Comparison of ENCODE assay signal across 1 cellular context in the genomic region with DNA sequence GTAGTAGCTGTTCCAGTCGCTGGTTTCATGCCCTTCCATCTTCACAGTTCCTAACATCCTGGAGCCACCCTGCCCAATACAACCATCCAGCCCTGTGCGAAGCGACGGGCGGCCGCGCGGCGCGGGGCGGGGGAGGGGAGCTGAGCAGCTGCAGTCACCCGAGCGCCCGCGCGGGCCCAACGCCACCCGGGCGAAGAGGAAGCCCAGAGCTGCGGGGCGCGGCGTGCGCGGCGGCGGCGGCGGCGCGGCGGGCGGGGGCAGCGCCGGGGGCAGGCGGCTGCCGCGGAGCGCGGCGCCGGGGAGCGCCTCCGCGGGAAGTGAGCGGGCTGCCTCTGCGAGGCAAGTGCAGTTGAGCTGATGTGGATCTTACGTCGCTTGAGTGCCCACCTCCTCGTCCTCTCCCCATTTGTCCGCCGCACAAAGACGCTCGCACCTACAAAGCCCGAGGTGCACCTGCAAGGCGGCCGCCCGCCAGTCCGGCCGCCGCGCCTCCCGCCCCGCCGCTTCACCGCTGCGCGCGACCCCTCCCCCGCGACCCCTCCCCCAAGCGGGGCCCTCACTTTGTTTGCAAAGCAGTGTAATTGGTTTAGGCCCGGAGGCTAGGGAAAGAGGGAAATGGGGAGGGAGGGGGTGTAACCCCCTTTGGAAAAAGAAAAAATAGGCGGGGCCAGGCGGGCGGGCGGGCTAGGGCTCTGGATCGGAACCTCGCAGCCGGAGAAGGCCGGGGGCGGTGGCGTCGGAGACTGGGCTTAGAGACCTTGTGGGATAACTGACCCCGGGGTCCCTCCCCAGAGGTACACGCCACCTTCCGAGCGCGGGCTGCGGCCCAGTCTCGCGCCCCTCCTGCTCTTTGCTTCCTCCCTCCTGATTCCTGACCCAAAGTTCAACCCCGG.
A peak's percentile ranks its signal among the peaks of the same experiment; 100 is the strongest.
TF ChIP-seq lines count a peak whose summit lies in the region.

A gene (minus strand): TSS at position 334 of the 893 bp plus-strand sequence. CDS start 277 bp downstream, at position 57.
A gene with protein sequence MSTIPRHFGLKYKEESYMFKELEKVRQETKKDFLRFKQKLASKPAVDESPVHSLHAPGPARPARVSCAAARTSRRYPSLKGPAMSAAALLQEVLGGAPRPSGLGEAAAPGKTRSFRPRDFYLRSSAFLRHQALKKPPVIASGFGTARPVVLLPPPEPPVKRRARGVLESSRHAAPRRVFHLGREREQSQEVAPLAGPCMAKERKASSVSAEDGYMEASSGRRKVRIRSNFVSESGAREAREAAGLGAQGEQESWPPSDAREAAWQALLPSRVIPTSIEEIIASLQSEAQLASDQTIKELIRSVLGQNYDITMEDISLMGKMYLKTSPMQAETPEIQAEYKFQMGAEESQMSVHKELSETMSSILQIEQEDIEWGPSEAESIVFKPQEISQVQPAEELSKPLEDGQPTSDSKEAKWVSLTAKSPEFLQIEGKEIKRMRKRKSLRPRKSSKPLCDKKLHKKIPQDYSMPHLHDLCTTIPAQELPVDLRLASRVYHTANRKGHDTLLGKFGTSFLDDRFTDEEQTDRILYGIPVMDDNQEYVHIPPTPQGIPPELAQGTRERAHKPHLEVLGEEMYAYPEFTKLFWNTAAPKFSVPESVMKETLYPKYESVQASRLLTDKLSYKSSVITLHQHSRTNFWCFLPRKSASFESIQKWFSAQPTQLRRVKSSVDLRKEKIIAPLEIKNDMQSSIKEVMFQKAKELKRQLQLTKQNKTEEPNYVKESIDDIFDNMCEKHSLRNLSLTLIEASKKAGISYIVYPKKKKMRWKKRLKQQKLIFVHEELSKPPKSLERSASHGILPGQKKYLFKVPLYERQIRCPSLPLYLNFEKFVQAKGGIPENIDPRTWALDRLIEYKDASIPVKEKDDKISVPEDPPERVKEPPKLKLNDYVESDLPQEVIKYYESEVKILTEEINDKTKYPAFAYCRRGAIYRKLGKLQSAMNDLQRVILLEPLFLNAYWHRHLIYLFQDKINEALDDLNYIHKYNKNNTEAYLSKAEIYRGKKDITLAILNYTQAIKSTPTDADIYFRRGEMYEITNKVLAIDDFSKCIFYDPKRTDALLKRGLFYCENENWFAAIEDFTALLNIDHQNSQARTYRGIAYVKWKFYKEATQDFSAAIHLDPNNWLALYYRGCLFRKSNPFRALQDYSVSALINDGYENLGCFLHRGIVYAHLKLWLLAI (N-terminal part only) (plus strand): TSS at position 714 of the 893 bp plus-strand sequence. CDS start 26,436 bp downstream, outside the sequence.

TF ChIP-seq in HepG2, 621 proteins besides CTCF, POLR2A, EP300 and RAD21 (continued from another document and continues in another):
- TF ChIP-seq, protein P1, sequence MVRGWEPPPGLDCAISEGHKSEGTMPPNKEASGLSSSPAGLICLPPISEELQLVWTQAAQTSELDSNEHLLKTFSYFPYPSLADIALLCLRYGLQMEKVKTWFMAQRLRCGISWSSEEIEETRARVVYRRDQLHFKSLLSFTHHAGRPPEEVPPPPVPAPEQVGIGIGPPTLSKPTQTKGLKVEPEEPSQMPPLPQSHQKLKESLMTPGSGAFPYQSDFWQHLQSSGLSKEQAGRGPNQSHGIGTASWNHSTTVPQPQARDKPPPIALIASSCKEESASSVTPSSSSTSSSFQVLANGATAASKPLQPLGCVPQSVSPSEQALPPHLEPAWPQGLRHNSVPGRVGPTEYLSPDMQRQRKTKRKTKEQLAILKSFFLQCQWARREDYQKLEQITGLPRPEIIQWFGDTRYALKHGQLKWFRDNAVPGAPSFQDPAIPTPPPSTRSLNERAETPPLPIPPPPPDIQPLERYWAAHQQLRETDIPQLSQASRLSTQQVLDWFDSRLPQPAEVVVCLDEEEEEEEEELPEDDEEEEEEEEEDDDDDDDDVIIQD (CRISPR knock-in tag; IDR thresholded peaks at IDR 0.05; ENCODE audit: low read depth), result no peak; the same call in 1 of the 2 replicates
- TF ChIP-seq MAFF (IDR thresholded peaks at IDR 0.05; ENCODE audit: low read depth, low read length) (no peak), ZNF33A (CRISPR knock-in tag; IDR thresholded peaks at IDR 0.05; ENCODE audit: borderline replicate concordance) (no peak; the same call in 1 of the 2 replicates), ARNT (IDR thresholded peaks at IDR 0.05) (no peak), ZNF724P (CRISPR knock-in tag; IDR thresholded peaks at IDR 0.05; ENCODE audit: borderline replicate concordance) (0 out of 2 replicates have a peak, but pooled peaks have one; percentile 25), KDM5B (CRISPR knock-in tag; IDR thresholded peaks at IDR 0.05; ENCODE audit: borderline replicate concordance) (no peak), TOPORS (CRISPR knock-in tag; IDR thresholded peaks at IDR 0.05) (peak; percentile 79; the same call in 1 of the 2 replicates), ELF3 (CRISPR knock-in tag; IDR thresholded peaks at IDR 0.05) (0 out of 2 replicates have a peak, but pooled peaks have one; percentile 4), KAT8 (CRISPR knock-in tag; IDR thresholded peaks at IDR 0.05) (no peak), SPEN (CRISPR knock-in tag; IDR thresholded peaks at IDR 0.05; ENCODE audit: low read depth) (peak; percentile 80), ZNF501 (CRISPR knock-in tag; IDR thresholded peaks at IDR 0.05) (no peak), ZNF660 (CRISPR knock-in tag; IDR thresholded peaks at IDR 0.05; ENCODE audit: borderline replicate concordance, low read depth) (0 out of 2 replicates have a peak, but pooled peaks have one; percentile 47), ZNF558 (CRISPR knock-in tag; IDR thresholded peaks at IDR 0.05; ENCODE audit: borderline replicate concordance) (no peak), ETV6 (CRISPR knock-in tag; conservative IDR thresholded peaks at IDR 0.05) (peak; percentile 30), GLI4 (CRISPR knock-in tag; IDR thresholded peaks at IDR 0.05; ENCODE audit: borderline replicate concordance) (no peak), ZNF83 (CRISPR knock-in tag; IDR thresholded peaks at IDR 0.05; ENCODE audit: borderline replicate concordance) (peak; percentile 39; the same call in 1 of the 2 replicates), WIZ (CRISPR knock-in tag; IDR thresholded peaks at IDR 0.05) (peak; percentile 8), ZMYM2 (CRISPR knock-in tag; IDR thresholded peaks at IDR 0.05) (no peak), ZNF629 (CRISPR knock-in tag; conservative IDR thresholded peaks at IDR 0.05) (peak; percentile 57), SMAD9 (CRISPR knock-in tag; IDR thresholded peaks at IDR 0.05) (peak; percentile 70; the same call in 1 of the 2 replicates), ZNF737 (CRISPR knock-in tag; IDR thresholded peaks at IDR 0.05; ENCODE audit: borderline replicate concordance) (no peak; the same call in 1 of the 2 replicates), ZNF251 (CRISPR knock-in tag; IDR thresholded peaks at IDR 0.05) (no peak), RCOR2 (CRISPR knock-in tag; IDR thresholded peaks at IDR 0.05) (no peak; the same call in 1 of the 2 replicates), ZNF746 (CRISPR knock-in tag; IDR thresholded peaks at IDR 0.05) (no peak), ZNF761 (CRISPR knock-in tag; conservative IDR thresholded peaks at IDR 0.05) (no peak), ZNF615 (CRISPR knock-in tag; IDR thresholded peaks at IDR 0.05; ENCODE audit: borderline replicate concordance) (no peak), BRD4 (CRISPR knock-in tag; IDR thresholded peaks at IDR 0.05) (peak; percentile 69)
- TF ChIP-seq, protein P2, sequence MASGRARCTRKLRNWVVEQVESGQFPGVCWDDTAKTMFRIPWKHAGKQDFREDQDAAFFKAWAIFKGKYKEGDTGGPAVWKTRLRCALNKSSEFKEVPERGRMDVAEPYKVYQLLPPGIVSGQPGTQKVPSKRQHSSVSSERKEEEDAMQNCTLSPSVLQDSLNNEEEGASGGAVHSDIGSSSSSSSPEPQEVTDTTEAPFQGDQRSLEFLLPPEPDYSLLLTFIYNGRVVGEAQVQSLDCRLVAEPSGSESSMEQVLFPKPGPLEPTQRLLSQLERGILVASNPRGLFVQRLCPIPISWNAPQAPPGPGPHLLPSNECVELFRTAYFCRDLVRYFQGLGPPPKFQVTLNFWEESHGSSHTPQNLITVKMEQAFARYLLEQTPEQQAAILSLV (CRISPR knock-in tag; IDR thresholded peaks at IDR 0.05; ENCODE audit: borderline replicate concordance), result 0 out of 2 replicates have a peak, but pooled peaks have one; percentile 43
- TF ChIP-seq, protein P3, sequence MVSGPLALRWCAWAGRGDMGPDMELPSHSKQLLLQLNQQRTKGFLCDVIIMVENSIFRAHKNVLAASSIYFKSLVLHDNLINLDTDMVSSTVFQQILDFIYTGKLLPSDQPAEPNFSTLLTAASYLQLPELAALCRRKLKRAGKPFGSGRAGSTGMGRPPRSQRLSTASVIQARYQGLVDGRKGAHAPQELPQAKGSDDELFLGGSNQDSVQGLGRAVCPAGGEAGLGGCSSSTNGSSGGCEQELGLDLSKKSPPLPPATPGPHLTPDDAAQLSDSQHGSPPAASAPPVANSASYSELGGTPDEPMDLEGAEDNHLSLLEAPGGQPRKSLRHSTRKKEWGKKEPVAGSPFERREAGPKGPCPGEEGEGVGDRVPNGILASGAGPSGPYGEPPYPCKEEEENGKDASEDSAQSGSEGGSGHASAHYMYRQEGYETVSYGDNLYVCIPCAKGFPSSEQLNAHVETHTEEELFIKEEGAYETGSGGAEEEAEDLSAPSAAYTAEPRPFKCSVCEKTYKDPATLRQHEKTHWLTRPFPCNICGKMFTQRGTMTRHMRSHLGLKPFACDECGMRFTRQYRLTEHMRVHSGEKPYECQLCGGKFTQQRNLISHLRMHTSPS (CRISPR knock-in tag; IDR thresholded peaks at IDR 0.05; ENCODE audit: low read depth), result peak; percentile 14; the same call in 1 of the 2 replicates
- TF ChIP-seq, protein P4, sequence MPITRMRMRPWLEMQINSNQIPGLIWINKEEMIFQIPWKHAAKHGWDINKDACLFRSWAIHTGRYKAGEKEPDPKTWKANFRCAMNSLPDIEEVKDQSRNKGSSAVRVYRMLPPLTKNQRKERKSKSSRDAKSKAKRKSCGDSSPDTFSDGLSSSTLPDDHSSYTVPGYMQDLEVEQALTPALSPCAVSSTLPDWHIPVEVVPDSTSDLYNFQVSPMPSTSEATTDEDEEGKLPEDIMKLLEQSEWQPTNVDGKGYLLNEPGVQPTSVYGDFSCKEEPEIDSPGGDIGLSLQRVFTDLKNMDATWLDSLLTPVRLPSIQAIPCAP (CRISPR knock-in tag; IDR thresholded peaks at IDR 0.05; ENCODE audit: low read depth), result no peak
- TF ChIP-seq, protein P5, sequence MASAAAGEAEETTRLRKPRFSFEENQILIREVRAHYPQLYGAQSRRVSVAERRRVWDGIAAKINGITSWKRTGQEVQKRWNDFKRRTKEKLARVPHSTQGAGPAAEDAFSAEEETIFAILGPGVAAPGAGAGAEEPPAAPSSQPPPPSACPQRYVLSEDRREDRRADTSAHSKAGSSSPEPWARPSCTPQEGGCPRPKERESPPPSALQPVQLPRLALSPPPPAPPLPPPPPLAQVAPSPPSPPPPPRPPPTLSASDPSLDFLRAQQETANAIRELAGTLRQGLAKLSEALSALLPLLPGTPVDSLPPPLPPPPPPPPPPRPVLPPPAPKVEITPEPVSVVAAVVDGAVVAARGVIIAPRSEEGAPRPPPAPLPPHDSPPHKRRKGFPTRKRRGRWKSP (CRISPR knock-in tag; IDR thresholded peaks at IDR 0.05), result peak; percentile 69; the same call in 1 of the 2 replicates
- TF ChIP-seq, protein P6, sequence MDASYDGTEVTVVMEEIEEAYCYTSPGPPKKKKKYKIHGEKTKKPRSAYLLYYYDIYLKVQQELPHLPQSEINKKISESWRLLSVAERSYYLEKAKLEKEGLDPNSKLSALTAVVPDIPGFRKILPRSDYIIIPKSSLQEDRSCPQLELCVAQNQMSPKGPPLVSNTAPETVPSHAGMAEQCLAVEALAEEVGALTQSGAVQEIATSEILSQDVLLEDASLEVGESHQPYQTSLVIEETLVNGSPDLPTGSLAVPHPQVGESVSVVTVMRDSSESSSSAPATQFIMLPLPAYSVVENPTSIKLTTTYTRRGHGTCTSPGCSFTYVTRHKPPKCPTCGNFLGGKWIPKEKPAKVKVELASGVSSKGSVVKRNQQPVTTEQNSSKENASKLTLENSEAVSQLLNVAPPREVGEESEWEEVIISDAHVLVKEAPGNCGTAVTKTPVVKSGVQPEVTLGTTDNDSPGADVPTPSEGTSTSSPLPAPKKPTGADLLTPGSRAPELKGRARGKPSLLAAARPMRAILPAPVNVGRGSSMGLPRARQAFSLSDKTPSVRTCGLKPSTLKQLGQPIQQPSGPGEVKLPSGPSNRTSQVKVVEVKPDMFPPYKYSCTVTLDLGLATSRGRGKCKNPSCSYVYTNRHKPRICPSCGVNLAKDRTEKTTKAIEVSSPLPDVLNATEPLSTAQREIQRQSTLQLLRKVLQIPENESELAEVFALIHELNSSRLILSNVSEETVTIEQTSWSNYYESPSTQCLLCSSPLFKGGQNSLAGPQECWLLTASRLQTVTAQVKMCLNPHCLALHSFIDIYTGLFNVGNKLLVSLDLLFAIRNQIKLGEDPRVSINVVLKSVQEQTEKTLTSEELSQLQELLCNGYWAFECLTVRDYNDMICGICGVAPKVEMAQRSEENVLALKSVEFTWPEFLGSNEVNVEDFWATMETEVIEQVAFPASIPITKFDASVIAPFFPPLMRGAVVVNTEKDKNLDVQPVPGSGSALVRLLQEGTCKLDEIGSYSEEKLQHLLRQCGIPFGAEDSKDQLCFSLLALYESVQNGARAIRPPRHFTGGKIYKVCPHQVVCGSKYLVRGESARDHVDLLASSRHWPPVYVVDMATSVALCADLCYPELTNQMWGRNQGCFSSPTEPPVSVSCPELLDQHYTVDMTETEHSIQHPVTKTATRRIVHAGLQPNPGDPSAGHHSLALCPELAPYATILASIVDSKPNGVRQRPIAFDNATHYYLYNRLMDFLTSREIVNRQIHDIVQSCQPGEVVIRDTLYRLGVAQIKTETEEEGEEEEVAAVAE (CRISPR knock-in tag; IDR thresholded peaks at IDR 0.05; ENCODE audit: borderline replicate concordance), result peak; percentile 54; the same call in 1 of the 2 replicates
- TF ChIP-seq, protein P7, sequence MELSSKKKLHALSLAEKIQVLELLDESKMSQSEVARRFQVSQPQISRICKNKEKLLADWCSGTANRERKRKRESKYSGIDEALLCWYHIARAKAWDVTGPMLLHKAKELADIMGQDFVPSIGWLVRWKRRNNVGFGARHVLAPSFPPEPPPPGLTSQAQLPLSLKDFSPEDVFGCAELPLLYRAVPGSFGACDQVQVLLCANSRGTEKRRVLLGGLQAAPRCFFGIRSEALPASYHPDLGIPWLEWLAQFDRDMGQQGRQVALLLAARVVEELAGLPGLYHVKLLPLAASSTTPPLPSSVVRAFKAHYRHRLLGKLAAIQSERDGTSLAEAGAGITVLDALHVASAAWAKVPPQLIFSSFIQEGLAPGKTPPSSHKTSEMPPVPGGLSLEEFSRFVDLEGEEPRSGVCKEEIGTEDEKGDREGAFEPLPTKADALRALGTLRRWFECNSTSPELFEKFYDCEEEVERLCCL (CRISPR knock-in tag; IDR thresholded peaks at IDR 0.05; ENCODE audit: borderline replicate concordance), result peak; percentile 21; the same call in 1 of the 2 replicates
- TF ChIP-seq, protein P8, sequence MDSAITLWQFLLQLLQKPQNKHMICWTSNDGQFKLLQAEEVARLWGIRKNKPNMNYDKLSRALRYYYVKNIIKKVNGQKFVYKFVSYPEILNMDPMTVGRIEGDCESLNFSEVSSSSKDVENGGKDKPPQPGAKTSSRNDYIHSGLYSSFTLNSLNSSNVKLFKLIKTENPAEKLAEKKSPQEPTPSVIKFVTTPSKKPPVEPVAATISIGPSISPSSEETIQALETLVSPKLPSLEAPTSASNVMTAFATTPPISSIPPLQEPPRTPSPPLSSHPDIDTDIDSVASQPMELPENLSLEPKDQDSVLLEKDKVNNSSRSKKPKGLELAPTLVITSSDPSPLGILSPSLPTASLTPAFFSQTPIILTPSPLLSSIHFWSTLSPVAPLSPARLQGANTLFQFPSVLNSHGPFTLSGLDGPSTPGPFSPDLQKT (CRISPR knock-in tag; IDR thresholded peaks at IDR 0.05; ENCODE audit: borderline replicate concordance), result no peak
- TF ChIP-seq, protein P9, sequence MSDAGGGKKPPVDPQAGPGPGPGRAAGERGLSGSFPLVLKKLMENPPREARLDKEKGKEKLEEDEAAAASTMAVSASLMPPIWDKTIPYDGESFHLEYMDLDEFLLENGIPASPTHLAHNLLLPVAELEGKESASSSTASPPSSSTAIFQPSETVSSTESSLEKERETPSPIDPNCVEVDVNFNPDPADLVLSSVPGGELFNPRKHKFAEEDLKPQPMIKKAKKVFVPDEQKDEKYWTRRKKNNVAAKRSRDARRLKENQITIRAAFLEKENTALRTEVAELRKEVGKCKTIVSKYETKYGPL (CRISPR knock-in tag; IDR thresholded peaks at IDR 0.05), result 0 out of 2 replicates have a peak, but pooled peaks have one; percentile 43
